Comparison of ENCODE assay signal across 25 cellular contexts in the genomic region with DNA sequence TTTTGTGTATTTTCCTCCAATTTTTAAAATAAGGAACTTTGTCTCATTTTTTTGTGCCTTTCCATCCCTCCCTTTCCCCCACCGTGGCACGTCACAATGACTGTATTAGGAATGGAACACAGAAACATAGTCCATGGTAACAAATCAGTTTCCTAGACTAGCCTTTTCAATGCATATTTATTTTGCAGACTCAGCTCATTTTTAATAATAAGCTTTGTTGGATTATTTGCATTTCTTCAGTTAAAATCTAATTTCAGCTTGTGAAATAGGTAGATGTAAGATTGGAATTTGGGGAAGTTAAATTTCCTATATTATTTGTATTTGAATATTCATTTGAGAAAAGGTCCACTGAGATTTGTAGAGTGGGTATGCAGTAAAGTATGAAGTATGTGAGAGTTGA.
"Had no signal": no experiment of that assay in that cellular context is flagged by ENCODE, and none has a peak within 500 bp of the region (broad histone marks: within the 10 kb centered on the region; RNA-seq: fewer than 3 reads in every experiment).

No MANE protein-coding gene starts in this region.

- H3K27ac ChIP-seq: adrenal gland, body of pancreas, coronary artery, gastroesophageal sphincter, hepatocyte, testis, transverse colon, VCaP had no signal

- H3K27me3 ChIP-seq: adrenal gland, body of pancreas, gastroesophageal sphincter, hepatocyte, testis, transverse colon had no signal

- ATAC-seq: activated naive CD4-positive, alpha-beta T cell treated with anti-CD3 and anti-CD28 coated beads, Interleukin-2, amount 50 U/mL, for 72 hours; activated T-cell treated with anti-CD3 and anti-CD28 coated beads, Interleukin-2, amount 50 U/mL, for 4 hours; body of pancreas; effector memory CD8-positive, alpha-beta T cell; gastroesophageal sphincter; left cardiac atrium; naive thymus-derived CD4-positive, alpha-beta T cell; right cardiac atrium had no signal

- H3K4me3 Mint-ChIP-seq: activated T-cell treated with anti-CD3 and anti-CD28 coated beads, Interleukin-2, amount 50 U/mL, for 4 hours; effector memory CD8-positive, alpha-beta T cell had no signal

- DNase-seq: activated CD4-positive, alpha-beta T cell treated with anti-CD3 and anti-CD28 coated beads for 4 hours; activated CD4-positive, alpha-beta T cell treated with anti-CD3 and anti-CD28 coated beads, Interleukin-2, amount 50 U/mL, for 4 hours; activated CD8-positive, alpha-beta memory T cell treated with anti-CD3 and anti-CD28 coated beads, Interleukin-2, amount 50 U/mL, for 48 hours; activated T-cell treated with anti-CD3 and anti-CD28 coated beads, Interleukin-2, amount 50 U/mL, for 4 hours; adrenal gland; aorta; body of pancreas; cerebellar nuclear complex; effector memory CD8-positive, alpha-beta T cell; erythroblast; left cardiac atrium; mammary epithelial cell; midbrain; naive thymus-derived CD4-positive, alpha-beta T cell; right cardiac atrium; stimulated activated CD4-positive, alpha-beta T cell treated with anti-CD3 and anti-CD28 coated beads, Interleukin-2, amount 100 ng/mL, for 48 hours; stimulated activated naive CD4-positive, alpha-beta T cell treated with Interleukin-2 at 50 U/mL for 16 hours; testis; transverse colon had no signal

- H3K27me3 Mint-ChIP-seq: effector memory CD8-positive, alpha-beta T cell; naive thymus-derived CD4-positive, alpha-beta T cell had no signal

- H3K4me3 ChIP-seq: adrenal gland, body of pancreas, coronary artery, gastroesophageal sphincter, hepatocyte, testis, transverse colon had no signal

- H3K9me3 ChIP-seq: adrenal gland, body of pancreas, gastroesophageal sphincter, testis, transverse colon had no signal

- H3K9me3 Mint-ChIP-seq: activated T-cell treated with anti-CD3 and anti-CD28 coated beads, Interleukin-2, amount 50 U/mL, for 4 hours; activated T-helper 2 cell treated with anti-CD3 and anti-CD28 coated beads, Interferon-gamma antibody, Interleukin-2, Interleukin-4, amounts not matched to agents 10 μg/mL and 5 μg/mL and 100 μg/mL, durations not matched to agents 14 hours and 24 hours and 36 hours; effector memory CD8-positive, alpha-beta T cell had no signal

- H3K36me3 ChIP-seq: adrenal gland, gastroesophageal sphincter, transverse colon had no signal
